In the genomic region with DNA sequence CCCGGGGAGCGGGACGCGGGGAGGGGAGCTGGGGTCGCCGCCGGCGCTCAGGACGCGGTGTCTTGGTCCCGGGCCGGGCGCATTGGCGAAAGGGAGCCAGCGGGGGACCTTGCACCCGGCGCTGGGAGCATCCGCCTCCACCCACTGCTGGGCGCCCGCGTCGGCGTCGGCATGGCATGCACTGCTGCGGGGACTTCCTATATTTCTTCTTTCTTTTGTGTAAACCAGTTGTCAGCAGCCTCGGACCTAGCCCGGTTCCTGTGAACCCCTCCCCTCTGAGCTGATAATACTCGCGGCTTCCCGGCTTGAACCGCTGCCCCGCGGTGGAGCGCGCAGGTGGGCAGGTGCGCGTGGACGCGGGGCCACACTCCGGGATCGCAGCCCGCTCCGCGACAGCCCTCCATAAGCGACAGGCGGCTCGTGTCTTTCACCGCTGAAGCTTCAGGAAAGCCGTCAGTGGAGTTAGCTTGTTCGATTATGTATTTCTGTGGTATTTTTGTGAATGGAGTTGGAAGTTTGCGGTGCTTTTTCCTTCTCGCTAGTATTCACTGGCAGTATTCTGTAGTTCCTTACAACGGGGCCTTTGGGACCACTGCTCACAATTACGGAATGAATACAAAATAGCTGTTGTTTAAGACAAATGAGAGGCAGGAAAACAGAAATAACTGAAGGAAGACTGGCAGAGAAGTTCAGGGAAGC, we compare ENCODE assay signal across 1 cellular context.
TF ChIP-seq lines count a peak whose summit lies in the region.

No MANE protein-coding gene starts in this region.

TF ChIP-seq in GM12878, 131 proteins besides CTCF, POLR2A, EP300 and RAD21 (continued from another document):
- TF ChIP-seq FOS (IDR thresholded peaks at IDR 0.05; ENCODE audit: borderline replicate concordance, extremely low read depth, insufficient read length) = no peak
- no peak for TF ChIP-seq MTA3 (IDR thresholded peaks at IDR 0.05; ENCODE audit: borderline replicate concordance, low read length)
- TF ChIP-seq, protein P1, sequence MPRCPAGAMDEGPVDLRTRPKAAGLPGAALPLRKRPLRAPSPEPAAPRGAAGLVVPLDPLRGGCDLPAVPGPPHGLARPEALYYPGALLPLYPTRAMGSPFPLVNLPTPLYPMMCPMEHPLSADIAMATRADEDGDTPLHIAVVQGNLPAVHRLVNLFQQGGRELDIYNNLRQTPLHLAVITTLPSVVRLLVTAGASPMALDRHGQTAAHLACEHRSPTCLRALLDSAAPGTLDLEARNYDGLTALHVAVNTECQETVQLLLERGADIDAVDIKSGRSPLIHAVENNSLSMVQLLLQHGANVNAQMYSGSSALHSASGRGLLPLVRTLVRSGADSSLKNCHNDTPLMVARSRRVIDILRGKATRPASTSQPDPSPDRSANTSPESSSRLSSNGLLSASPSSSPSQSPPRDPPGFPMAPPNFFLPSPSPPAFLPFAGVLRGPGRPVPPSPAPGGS (IDR thresholded peaks at IDR 0.05; ENCODE audit: borderline replicate concordance, insufficient read depth, low read depth, low read length, poor library complexity, severe bottlenecking) = no peak
- TF ChIP-seq KAT2A (conservative IDR thresholded peaks at IDR 0.05; ENCODE audit: control insufficient read depth, low read depth, low read length) = no peak
- TF ChIP-seq HCFC1 (IDR thresholded peaks at IDR 0.05; ENCODE audit: low read length) = no peak
- TF ChIP-seq NFXL1 (IDR thresholded peaks at IDR 0.05; ENCODE audit: borderline replicate concordance) = no peak
- TF ChIP-seq MLLT1 (IDR thresholded peaks at IDR 0.05) = 0 out of 2 replicates have a peak, but pooled peaks have one; percentile 42
